ENCODE assay signal across 1 cellular context in genomic region chr2:240393831-240394410, GRCh38.
TF ChIP-seq lines count a peak whose summit lies in the region.

No MANE protein-coding gene starts in this region.

TF ChIP-seq in HepG2, 621 proteins besides CTCF, POLR2A, EP300 and RAD21 (continued from another document):
- TF ChIP-seq ELK4 (CRISPR knock-in tag; IDR thresholded peaks at IDR 0.05; ENCODE audit: borderline replicate concordance) (no peak), ZIK1 (CRISPR knock-in tag; IDR thresholded peaks at IDR 0.05; ENCODE audit: borderline replicate concordance, low read depth) (no peak), SNAI1 (CRISPR knock-in tag; IDR thresholded peaks at IDR 0.05; ENCODE audit: borderline replicate concordance) (no peak)
